14 cellular contexts compared by ENCODE assay signal in the genomic region with DNA sequence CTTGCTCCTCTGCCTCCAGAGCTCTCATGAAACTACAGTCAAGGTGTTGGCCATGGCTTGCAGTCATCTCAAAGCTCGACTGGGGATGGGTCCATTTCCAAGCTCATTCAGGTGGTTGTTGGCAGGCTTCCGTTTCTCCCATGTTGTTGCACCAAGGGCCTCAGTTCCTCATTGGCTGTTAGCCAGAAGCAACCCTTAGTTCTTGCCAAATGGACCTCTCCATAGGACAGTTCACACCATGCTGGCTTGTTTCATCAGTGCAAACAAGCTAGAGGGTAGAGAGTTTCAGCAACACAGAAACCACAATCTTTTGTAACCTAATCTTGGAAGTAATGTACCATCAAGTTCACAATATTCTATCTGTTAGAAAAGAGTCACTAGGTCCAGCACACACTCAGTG.
"Had no signal": no experiment of that assay in that cellular context is flagged by ENCODE, and none has a peak within 500 bp of the region (broad histone marks: within the 10 kb centered on the region; RNA-seq: fewer than 3 reads in every experiment).

No MANE protein-coding gene starts in this region.

- H3K9ac ChIP-seq: neural progenitor cell had no signal

- DNase-seq: activated CD4-positive, alpha-beta T cell treated with anti-CD3 and anti-CD28 coated beads, Interleukin-2, amount 50 U/mL, for 4 hours; activated CD8-positive, alpha-beta memory T cell treated with anti-CD3 and anti-CD28 coated beads, Interleukin-2, amount 10 ng/mL, durations not matched to agents 7 days and 5 days; activated effector memory CD4-positive, alpha-beta T cell treated with anti-CD3 and anti-CD28 coated beads, Interleukin-2, amount 50 U/mL, for 16 hours; activated T-cell treated with anti-CD3 and anti-CD28 coated beads, Interleukin-2, amount 50 U/mL, for 24 hours; cerebellar nuclear complex; midbrain; pancreas; retina; stimulated activated CD4-positive, alpha-beta T cell treated with anti-CD3 and anti-CD28 coated beads, Interleukin-4, amount 100 ng/mL, for 4 hours; stimulated activated naive CD8-positive, alpha-beta T cell treated with anti-CD3 and anti-CD28 coated beads, Interleukin-15, amount 100 ng/mL, for 72 hours; testis had no signal

- H3K9me3 ChIP-seq: pancreas, testis had no signal

- FAIRE-seq: pancreas had no signal

- H3K4me3 ChIP-seq: neural progenitor cell, pancreas, skin epidermis, testis had no signal

- H3K27me3 ChIP-seq: neural progenitor cell, pancreas, testis had no signal

- H3K27ac ChIP-seq: neural progenitor cell, pancreas, skin epidermis, testis had no signal

- ATAC-seq: activated CD8-positive, alpha-beta memory T cell treated with anti-CD3 and anti-CD28 coated beads, Interleukin-2, amount 10 ng/mL, durations not matched to agents 7 days and 5 days; esophagus mucosa; pancreas; stimulated activated naive CD8-positive, alpha-beta T cell treated with anti-CD3 and anti-CD28 coated beads, Interleukin-15, amount 100 ng/mL, for 72 hours had no signal

- H3K4me1 ChIP-seq: neural progenitor cell, pancreas, testis had no signal

- H2AFZ ChIP-seq: neural progenitor cell had no signal

- H3K36me3 ChIP-seq: pancreas had no signal

- H3K4me2 ChIP-seq: neural progenitor cell had no signal
